In genomic region chr22:29204617-29205183, GRCh38 we compare ENCODE assay signal across 19 cellular contexts. TPM values are rescaled to one million over a fixed set of nuclear protein-coding genes. Genes with fewer than 3 reads are reported as not detected.
A peak's percentile ranks its signal among the peaks of the same experiment; 100 is the strongest.
DNase-seq lines count a peak whose midpoint lies in the region; ATAC-seq, FAIRE-seq and TF ChIP-seq lines count a peak whose summit lies in the region.
"Had no signal": no experiment of that assay in that cellular context is flagged by ENCODE, and none has a peak within 500 bp of the region (broad histone marks: within the 10 kb centered on the region; RNA-seq: fewer than 3 reads in every experiment).

No MANE protein-coding gene starts in this region.

- no peak for TF ChIP-seq POLR2A in H1 (IDR thresholded peaks at IDR 0.05; ENCODE audit: control extremely low read depth in 1 of 2, low read depth in 2 of 2, low read length in 2 of 2)

- H3K36me3 Mint-ChIP-seq in stimulated activated effector memory CD8-positive, alpha-beta T cell treated with anti-CD3 and anti-CD28 coated beads, Interleukin-12 subunit alpha, Interleukin-12 subunit beta, amount 100 ng/mL, for 72 hours, result no peaks in the 10 kb centered on the region
- H3K36me3 Mint-ChIP-seq: T-cell had no signal

- H2BK120ac ChIP-seq in H1 (replicated peaks; ENCODE audit: low read depth, low read length), result no peak overlapping the region

- H3K4ac ChIP-seq in H1 (replicated peaks; ENCODE audit: insufficient read length, low read depth, low read length), result no peak overlapping the region

- H3K9ac ChIP-seq in KMS-11, result no peak overlapping the region
- no peak overlapping the region for H3K9ac ChIP-seq in H1 (replicated peaks in 1 of 4; ENCODE audit: extremely low read depth in 1 of 4, low read depth in 3 of 4, low read length in 3 of 4)

- H3K27me3 ChIP-seq in KMS-11 (ENCODE audit: insufficient read depth, low read depth), result peaks cover 13% of the 10 kb centered on the region
- H3K27me3 ChIP-seq in H1 (replicated peaks in 1 of 4; ENCODE audit: control insufficient read depth in 3 of 4, extremely low read depth in 1 of 4, insufficient read depth in 3 of 4, low read length in 3 of 4), result peaks cover 0 to 12% (median 3%) of the 10 kb centered on the region in 4 experiments; a peak in 5 of 7 replicates
- peaks cover 11% of the 10 kb centered on the region for H3K27me3 ChIP-seq in BE2C
- H3K27me3 ChIP-seq: thyroid gland had no signal

- peak overlapping the region; percentile 88 for H2AK5ac ChIP-seq in H1 (ENCODE audit: low read depth, low read length)

- H3K23me2 ChIP-seq in H1 (ENCODE audit: low read depth, low read length), result peaks cover 4% of the 10 kb centered on the region; the same call in 1 of the 2 replicates

- CTCF ChIA-PET in H1 (lab: Charles Lee; ENCODE audit: partially characterized antibody), result interaction anchor here (0.8 to 6.7 kb wide), 16 partner anchors 8 to 286 kb away, joined by 3 to 84 read pairs (median 6); partner anchors contain the start of gene EWSR1

- H2AFZ ChIP-seq in KMS-11 (ENCODE audit: low read depth) (no peak overlapping the region; the same call in 1 of the 2 replicates), H1 (ENCODE audit: low read length) (no peak overlapping the region)

- no peaks in the 10 kb centered on the region for H3K9me3 Mint-ChIP-seq in stimulated activated effector memory CD8-positive, alpha-beta T cell treated with anti-CD3 and anti-CD28 coated beads, Interleukin-12 subunit alpha, Interleukin-12 subunit beta, amount 100 ng/mL, for 72 hours
- H3K9me3 Mint-ChIP-seq: activated T-helper 17 cell treated with anti-CD3 and anti-CD28 coated beads, Interleukin-2, amount 50 U/mL, for 72 hours; T-cell had no signal

- TF ChIP-seq CTCF in KMS-11 (conservative IDR thresholded peaks at IDR 0.05; ENCODE audit: low read depth, low read length), result no peak
- no peak for TF ChIP-seq CTCF in H1 (IDR thresholded peaks at IDR 0.05; ENCODE audit: control extremely low read depth in 1 of 3, insufficient read depth in 1 of 3, low read depth in 1 of 3, low read length in 3 of 3)
- TF ChIP-seq CTCF in BE2C (IDR thresholded peaks at IDR 0.05; ENCODE audit: low read depth, low read length), result no peak

- no peaks in the 10 kb centered on the region for H4K20me1 ChIP-seq in KMS-11 (ENCODE audit: insufficient read depth)
- H4K20me1 ChIP-seq in H1 (replicated peaks in 1 of 2; ENCODE audit: control insufficient read depth in 1 of 2, insufficient read depth in 2 of 2, low read length in 2 of 2), result no peaks in the 10 kb centered on the region

- H2BK15ac ChIP-seq in H1 (ENCODE audit: low read length), result peak overlapping the region; percentile 94; the same call in 1 of the 2 replicates

- H3K4me1 Mint-ChIP-seq in stimulated activated effector memory CD8-positive, alpha-beta T cell treated with anti-CD3 and anti-CD28 coated beads, Interleukin-12 subunit alpha, Interleukin-12 subunit beta, amount 100 ng/mL, for 72 hours, result peaks cover 25% of the 10 kb centered on the region

- H3K79me1 ChIP-seq in H1 (ENCODE audit: low read depth, low read length), result no peaks in the 10 kb centered on the region

- peak overlapping the region; percentile 46; the same call in 1 of the 2 replicates for H3K4me2 ChIP-seq in KMS-11
- peak overlapping the region in 1 of 2 experiments; percentile 63; a peak in 1 of 4 replicates for H3K4me2 ChIP-seq in H1 (ENCODE audit: insufficient read depth in 1 of 2, low read depth in 2 of 2, low read length in 2 of 2)

- no peak overlapping the region for H3K4me3 ChIP-seq in KMS-11 (IDR thresholded peaks at IDR 0.05; ENCODE audit: insufficient read depth, low read depth, low read length)
- H3K4me3 ChIP-seq in H1 (ENCODE audit: extremely low read depth in 1 of 4, insufficient read depth in 2 of 4, low read depth in 3 of 4, low read length in 4 of 4), result no peak overlapping the region
- no peak overlapping the region for H3K4me3 ChIP-seq in BE2C (ENCODE audit: low read depth, low read length)

- H3K36me3 ChIP-seq in KMS-11 (ENCODE audit: insufficient read depth), result no peaks in the 10 kb centered on the region
- H3K36me3 ChIP-seq in H1 (ENCODE audit: control insufficient read depth in 2 of 4, insufficient read depth in 4 of 4, low read length in 3 of 4), result no peaks in the 10 kb centered on the region
- no peaks in the 10 kb centered on the region for H3K36me3 ChIP-seq in BE2C
- H3K36me3 ChIP-seq: heart left ventricle, thyroid gland had no signal

- no peak for FAIRE-seq in H1 (lab: Jason Lieb, UNC)
- FAIRE-seq: A204.1, bronchial epithelial cell had no signal

- peak; percentile 9 for DNase-seq in NCI-H82 (lab: John Stamatoyannopoulos, UW)
- no peak for DNase-seq in NCI-H82 treated with DMSO at 0.1 percent for 48 hours (lab: John Stamatoyannopoulos, UW; ENCODE audit: unreplicated experiment)
- DNase-seq in H1 (ENCODE audit: low read depth in 1 of 2, low spot score in 2 of 2), result no peak
- DNase-seq in stimulated activated effector memory CD8-positive, alpha-beta T cell treated with anti-CD3 and anti-CD28 coated beads, Interleukin-12 subunit alpha, Interleukin-12 subunit beta, amount 100 ng/mL, for 72 hours (ENCODE audit: low spot score in 2 of 2), result no peak
- DNase-seq in BE2C, result no peak
- no peak for DNase-seq in stimulated activated naive CD8-positive, alpha-beta T cell treated with anti-CD3 and anti-CD28 coated beads, Interleukin-15, Interleukin-2, amounts not matched to agents 100 U/mL and 50 U/mL, for 24 hours
- DNase-seq: activated CD4-positive, alpha-beta T cell treated with anti-CD3 and anti-CD28 coated beads, Interleukin-2, amount 50 U/mL, for 1 hour; DMS153; KBM-7; NCI-H2029 treated with DMSO at 0.1 percent for 48 hours; T-cell had no signal

- no peak overlapping the region for H3K56ac ChIP-seq in H1 (replicated peaks; ENCODE audit: insufficient read length, low read depth, low read length)

- no peak overlapping the region for H4K5ac ChIP-seq in H1 (ENCODE audit: insufficient read length, low read depth, low read length)

- H4K91ac ChIP-seq in H1 (replicated peaks; ENCODE audit: insufficient read length, low read length), result no peak overlapping the region

- H3K9me3 ChIP-seq in H1 (ENCODE audit: insufficient read depth in 2 of 2, low read depth in 1 of 2, low read length in 1 of 2) (no peaks in the 10 kb centered on the region), BE2C (no peaks in the 10 kb centered on the region)
- H3K9me3 ChIP-seq: heart left ventricle, thyroid gland had no signal

- H2BK20ac ChIP-seq in H1 (ENCODE audit: low read length), result no peak overlapping the region

- H3K27ac ChIP-seq in KMS-11 (no peak overlapping the region), H1 (ENCODE audit: low read depth, low read length) (no peak overlapping the region)
- H3K27ac ChIP-seq: heart left ventricle, thyroid gland had no signal

- H3K4me1 ChIP-seq in KMS-11 (ENCODE audit: low read depth, poor library complexity, severe bottlenecking) (peaks cover 47% of the 10 kb centered on the region), H1 (replicated peaks in 1 of 4; ENCODE audit: control insufficient read depth in 3 of 4, insufficient read depth in 4 of 4, low read length in 3 of 4) (peaks cover under 1 to 22% (median 6%) of the 10 kb centered on the region in 4 experiments), BE2C (no peaks in the 10 kb centered on the region)

- 94% methylated on average over 6 of the region's 6 CpGs; no CpG with 5 or more reads in 1 of the 2 experiments for WGBS in H1 (ENCODE audit: extremely low coverage in 1 of 2, insufficient coverage in 1 of 2, insufficient read length in 1 of 2, insufficient replicate concordance in 2 of 2, low coverage in 1 of 2, low lambda C conversion rate in 2 of 2, missing lambda C conversion rate in 1 of 2), 2 experiments

- H2BK12ac ChIP-seq in H1 (ENCODE audit: low read depth, low read length), result peak overlapping the region; percentile 27; the same call in 1 of the 2 replicates

- POLR2A ChIA-PET in H1 (lab: Charles Lee; ENCODE audit: partially characterized antibody), result interaction anchor here (0.7 to 3.5 kb wide), 11 partner anchors 8 to 150 kb away, joined by 3 to 11 read pairs (median 3); partner anchors contain the start of genes EWSR1 and RHBDD3

- no peak for TF ChIP-seq EP300 in H1 (IDR thresholded peaks at IDR 0.05; ENCODE audit: borderline replicate concordance in 1 of 2, low read depth in 2 of 2, low read length in 2 of 2)

- H3K79me2 ChIP-seq in KMS-11 (ENCODE audit: insufficient read depth, low read depth) (no peaks in the 10 kb centered on the region), H1 (ENCODE audit: control insufficient read depth in 1 of 2, insufficient read depth in 2 of 2, low read length in 2 of 2) (no peaks in the 10 kb centered on the region)

- H4K8ac ChIP-seq in H1 (ENCODE audit: extremely low read depth, insufficient read depth, low read length), result no peak overlapping the region

- TF ChIP-seq RAD21 in H1 (IDR thresholded peaks at IDR 0.05 in 1 of 2, conservative IDR thresholded peaks at IDR 0.05 in 1 of 2; ENCODE audit: low read depth in 2 of 2, low read length in 2 of 2), result no peak

- H3K23ac ChIP-seq in H1 (ENCODE audit: insufficient read length), result no peak overlapping the region

- H2BK5ac ChIP-seq in H1 (ENCODE audit: low read depth, low read length), result no peak overlapping the region

- no peak overlapping the region for H3K18ac ChIP-seq in H1 (ENCODE audit: extremely low read depth, low read length)

- H3K14ac ChIP-seq in H1 (ENCODE audit: insufficient read length), result no peak overlapping the region

- peak overlapping the region; percentile 49 for H3K4me3 Mint-ChIP-seq in stimulated activated effector memory CD8-positive, alpha-beta T cell treated with anti-CD3 and anti-CD28 coated beads, Interleukin-12 subunit alpha, Interleukin-12 subunit beta, amount 100 ng/mL, for 72 hours

- no peak overlapping the region for H3K27ac Mint-ChIP-seq in stimulated activated effector memory CD8-positive, alpha-beta T cell treated with anti-CD3 and anti-CD28 coated beads, Interleukin-12 subunit alpha, Interleukin-12 subunit beta, amount 100 ng/mL, for 72 hours
- H3K27ac Mint-ChIP-seq: activated T-helper 17 cell treated with anti-CD3 and anti-CD28 coated beads, Interleukin-2, amount 50 U/mL, for 72 hours; T-cell had no signal

- ATAC-seq in stimulated activated effector memory CD8-positive, alpha-beta T cell treated with anti-CD3 and anti-CD28 coated beads, Interleukin-12 subunit alpha, Interleukin-12 subunit beta, amount 100 ng/mL, for 72 hours, result no peak
- ATAC-seq in HG02981 (IDR thresholded peaks at IDR 0.05; ENCODE audit: unreplicated experiment), result no peak
- ATAC-seq in stimulated activated naive CD8-positive, alpha-beta T cell treated with anti-CD3 and anti-CD28 coated beads, Interleukin-15, Interleukin-2, amounts not matched to agents 100 U/mL and 50 U/mL, for 24 hours, result no peak
- ATAC-seq: activated T-helper 17 cell treated with anti-CD3 and anti-CD28 coated beads, Interleukin-2, amount 50 U/mL, for 72 hours; heart left ventricle; left lobe of liver; T-cell had no signal

RNA-seq across cellular contexts. Expression of gene EMID1, which starts 1.0 kb away (rescaled TPM):
- total RNA-seq in H1 (2021; fragmentation: NEBNext Ultra II Directional; extraction: Animal tissue kit (Norgen Biotek cat#: 25700)), result 3.8 and 3.9 TPM in 2 replicates
- polyA plus RNA-seq in H1 (2011; rRNA removed), result 7.4 and 11.1 TPM in 2 replicates
- 10.7 TPM for polyA plus RNA-seq in H1 (2011; cell fraction: cytosol; rRNA removed)
- polyA plus RNA-seq in H1 (2011; cell fraction: nucleus; rRNA removed), result 27.1 TPM
- polyA plus RNA-seq in H1 (2012, experiment 1 of 2), result 3.3 to 7.5 TPM (median 6.0 TPM) in 4 replicates
- 3.9 TPM for polyA plus RNA-seq in H1 (2012, experiment 2 of 2)
- 3.5 TPM for polyA plus RNA-seq in H1 (2013, experiment 1 of 2)
- polyA plus RNA-seq in H1 (2013, experiment 2 of 2), result 3.6 TPM
- 7.1 and 9.3 TPM in 2 replicates for polyA minus RNA-seq in H1 (2011; rRNA and poly(A)+ RNA removed)
- 7.9 TPM for polyA minus RNA-seq in H1 (2011; cell fraction: cytosol; rRNA and poly(A)+ RNA removed)
- polyA minus RNA-seq in H1 (2011; cell fraction: nucleus; rRNA and poly(A)+ RNA removed), result 12.0 TPM
- polyA plus RNA-seq in BE2C (2012; ENCODE audit: insufficient read depth, insufficient read length, low read depth), result 0.97 TPM
- total RNA-seq: activated T-helper 17 cell treated with anti-CD3 and anti-CD28 coated beads, Interleukin-2, amount 50 U/mL, for 72 hours; bronchial epithelial cell had no signal
